ENCODE assay signal across 21 cellular contexts in the genomic region with DNA sequence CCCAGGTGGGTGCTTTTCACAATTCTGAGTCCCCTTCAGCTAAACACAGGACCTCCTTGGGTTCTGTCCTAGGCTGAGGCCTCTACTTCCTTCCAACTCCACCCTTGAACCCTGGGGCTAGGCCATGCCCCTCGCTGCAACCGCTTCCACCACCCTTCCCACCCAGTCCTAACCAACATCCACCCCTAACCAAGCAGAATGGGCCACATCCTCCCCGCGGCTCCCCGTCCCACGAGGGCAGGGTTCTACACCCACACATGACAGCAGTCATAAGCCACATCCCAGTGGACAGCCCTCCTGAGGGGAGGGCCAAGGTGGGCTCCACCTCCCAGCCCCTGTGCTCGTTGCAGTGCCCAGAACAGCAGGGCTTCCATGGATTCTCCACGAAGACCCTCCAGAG.
DNase-seq lines count a peak whose midpoint lies in the region; ATAC-seq, FAIRE-seq and TF ChIP-seq lines count a peak whose summit lies in the region.
"Had no signal": no experiment of that assay in that cellular context is flagged by ENCODE, and none has a peak within 500 bp of the region (broad histone marks: within the 10 kb centered on the region; RNA-seq: fewer than 3 reads in every experiment).

No MANE protein-coding gene starts in this region.

- intact Hi-C loops in dendritic cell treated with granulocyte-macrophage colony-stimulating factor and Interleukin-4, amounts not matched to agents 40 ng/mL and 50 ng/mL, for 4 days (cut with micrococcal nuclease), result no loop called here
- intact Hi-C loops in HepG2 (cut with micrococcal nuclease; ENCODE audit: unreplicated experiment), result no loop called here

- H3K9me3 Mint-ChIP-seq in activated CD8-positive, alpha-beta memory T cell treated with anti-CD3 and anti-CD28 coated beads, Interleukin-2, amount 10 ng/mL, durations not matched to agents 7 days and 5 days (ENCODE audit: low read depth), result no peaks in the 10 kb centered on the region
- H3K9me3 Mint-ChIP-seq in dendritic cell treated with granulocyte-macrophage colony-stimulating factor and Interleukin-4, amounts not matched to agents 40 ng/mL and 50 ng/mL, for 4 days, result no peaks in the 10 kb centered on the region
- H3K9me3 Mint-ChIP-seq: H9 had no signal

- peak overlapping the region; percentile 81 for H3K27ac Mint-ChIP-seq in activated CD8-positive, alpha-beta memory T cell treated with anti-CD3 and anti-CD28 coated beads, Interleukin-2, amount 10 ng/mL, durations not matched to agents 7 days and 5 days
- H3K27ac Mint-ChIP-seq in dendritic cell treated with granulocyte-macrophage colony-stimulating factor and Interleukin-4, amounts not matched to agents 40 ng/mL and 50 ng/mL, for 4 days, result peak overlapping the region; percentile 58

- no peaks in the 10 kb centered on the region for H3K36me3 Mint-ChIP-seq in activated CD8-positive, alpha-beta memory T cell treated with anti-CD3 and anti-CD28 coated beads, Interleukin-2, amount 10 ng/mL, durations not matched to agents 7 days and 5 days
- H3K36me3 Mint-ChIP-seq in dendritic cell treated with granulocyte-macrophage colony-stimulating factor and Interleukin-4, amounts not matched to agents 40 ng/mL and 50 ng/mL, for 4 days (ENCODE audit: low read depth), result peaks cover 16% of the 10 kb centered on the region

- no peak overlapping the region for H4K12ac ChIP-seq in trophoblast cell (ENCODE audit: low read depth, low read length)

- H2BK5ac ChIP-seq in trophoblast cell (ENCODE audit: low read depth, low read length, poor library complexity), result no peak overlapping the region

- H3K4me2 ChIP-seq in trophoblast cell (ENCODE audit: low read length), result no peak overlapping the region
- H3K4me2 ChIP-seq in HepG2 (ENCODE audit: low read depth, low read length), result no peak overlapping the region

- H3K27me3 ChIP-seq in trophoblast cell (ENCODE audit: insufficient read depth, low read length) (no peaks in the 10 kb centered on the region), HepG2 (ENCODE audit: control insufficient read depth in 1 of 2, insufficient read depth in 2 of 2, low read length in 2 of 2) (no peaks in the 10 kb centered on the region)
- H3K27me3 ChIP-seq: neutrophil had no signal

- peak; percentile 79 for DNase-seq in activated CD8-positive, alpha-beta memory T cell treated with anti-CD3 and anti-CD28 coated beads, Interleukin-2, amount 10 ng/mL, durations not matched to agents 7 days and 5 days
- DNase-seq in activated CD8-positive, alpha-beta memory T cell treated with anti-CD3 and anti-CD28 coated beads, Interleukin-2, amount 50 U/mL, for 4 hours, result no peak
- DNase-seq in RWPE1 (ENCODE audit: low spot score), result no peak
- DNase-seq in trophoblast cell, result no peak
- DNase-seq in coronary artery (ENCODE audit: low spot score), result no peak
- no peak for DNase-seq in HepG2 (ENCODE audit: low spot score)
- DNase-seq: DMS 273 treated with DMSO at 0.1 percent for 48 hours; erythroblast; foreskin melanocyte; GF-D8; H9; KBM-7; left colon; NCI-H187 treated with DMSO at 0.1 percent for 48 hours; NCI-H446 treated with DMSO at 0.1 percent for 48 hours; RPMI8226; small intestine; stimulated activated CD4-positive, alpha-beta T cell treated with anti-CD3 and anti-CD28 coated beads, Interleukin-4, amount 100 ng/mL, for 1 hour had no signal

- CTCF ChIA-PET in activated CD8-positive, alpha-beta memory T cell treated with anti-CD3 and anti-CD28 coated beads, Interleukin-2, amount 10 ng/mL, durations not matched to agents 7 days and 5 days (lab: Charles Lee), result interaction anchor here (0.8 to 1.4 kb wide), 2 partner anchors 15 to 65 kb away, joined by 3 read pairs; partner anchors contain the start of gene SHB
- CTCF ChIA-PET in RWPE1 (lab: Yijun Ruan, JAX) (interaction anchor here (0.6 kb wide), 2 partner anchors 486 to 638 kb away, joined by 4 to 5 read pairs; no protein-coding TSS in a partner anchor), HepG2 (lab: Yijun Ruan, JAX; ENCODE audit: low intra/inter-chr PET ratio, low total read pairs) (no interaction called here)

- no peak overlapping the region for H2BK12ac ChIP-seq in trophoblast cell (ENCODE audit: low read length)

- in situ Hi-C loops in HepG2 (cut with HindIII; ENCODE audit: extremely low pct_ligation_motif_present, low pct_unique_long_range_greater_than_20kb), result no loop called here

- peak overlapping the region; percentile 95; the same call in 1 of the 2 replicates for H3K27ac ChIP-seq in RWPE1
- no peak overlapping the region for H3K27ac ChIP-seq in trophoblast cell (ENCODE audit: low read depth, low read length)
- H3K27ac ChIP-seq in coronary artery, result no peak overlapping the region
- H3K27ac ChIP-seq in HepG2 (ENCODE audit: extremely low read length, insufficient read depth, low read length), result no peak overlapping the region
- H3K27ac ChIP-seq: neutrophil had no signal

- POLR2A ChIA-PET in RWPE1 (lab: Yijun Ruan, JAX; ENCODE audit: low non-redundant PET), result no interaction called here
- POLR2A ChIA-PET in HepG2 (lab: Yijun Ruan, JAX), result no interaction called here

- no TSS peak for BruUV-seq in HepG2 (replicated peaks; lab: Mats Ljungman, UMichigan)

- H3K4me1 Mint-ChIP-seq in activated CD8-positive, alpha-beta memory T cell treated with anti-CD3 and anti-CD28 coated beads, Interleukin-2, amount 10 ng/mL, durations not matched to agents 7 days and 5 days, result peaks cover 55% of the 10 kb centered on the region
- peaks cover 98% of the 10 kb centered on the region for H3K4me1 Mint-ChIP-seq in dendritic cell treated with granulocyte-macrophage colony-stimulating factor and Interleukin-4, amounts not matched to agents 40 ng/mL and 50 ng/mL, for 4 days (ENCODE audit: low read depth)

- H2AK5ac ChIP-seq in trophoblast cell (ENCODE audit: low read length), result no peak overlapping the region

- no peak overlapping the region for H4K8ac ChIP-seq in trophoblast cell (ENCODE audit: low read depth, low read length)

- H3K36me3 ChIP-seq in trophoblast cell (ENCODE audit: control insufficient read depth in 1 of 2, insufficient read depth in 2 of 2, low read length in 2 of 2) (peaks cover 16 to 30% of the 10 kb centered on the region in 2 experiments), HepG2 (replicated peaks in 1 of 2; ENCODE audit: control insufficient read depth in 1 of 2, insufficient read depth in 2 of 2, low read length in 2 of 2) (peaks cover 36 to 75% of the 10 kb centered on the region in 2 experiments)
- H3K36me3 ChIP-seq: neutrophil had no signal

- H3K79me1 ChIP-seq in trophoblast cell (ENCODE audit: low read length), result peaks cover 2% of the 10 kb centered on the region

- H3K9ac ChIP-seq in trophoblast cell (ENCODE audit: low read length) (no peak overlapping the region), HepG2 (ENCODE audit: insufficient read depth, low read depth, low read length) (no peak overlapping the region)

- H3K4me3 ChIP-seq in trophoblast cell (ENCODE audit: low read depth, low read length) (no peak overlapping the region), coronary artery (no peak overlapping the region), HepG2 (replicated peaks in 1 of 3; ENCODE audit: insufficient read depth in 1 of 3, low read depth in 2 of 3, low read length in 3 of 3) (no peak overlapping the region)

- FAIRE-seq in HepG2 (lab: Jason Lieb, UNC), result no peak
- FAIRE-seq: small intestine had no signal

- TF ChIP-seq CTCF in RWPE1 (conservative IDR thresholded peaks at IDR 0.05; ENCODE audit: low read depth) (no peak), coronary artery (IDR thresholded peaks at IDR 0.05) (no peak), HepG2 (CRISPR knock-in tag; IDR thresholded peaks at IDR 0.05) (no peak)

- H4K91ac ChIP-seq in trophoblast cell (ENCODE audit: low read depth, low read length), result no peak overlapping the region

- H3K9me3 ChIP-seq in trophoblast cell (ENCODE audit: insufficient read depth, low read depth, low read length) (peaks cover 4% of the 10 kb centered on the region), HepG2 (ENCODE audit: low read length) (no peaks in the 10 kb centered on the region)
- H3K9me3 ChIP-seq: neutrophil had no signal

- H3K27me3 Mint-ChIP-seq in activated CD8-positive, alpha-beta memory T cell treated with anti-CD3 and anti-CD28 coated beads, Interleukin-2, amount 10 ng/mL, durations not matched to agents 7 days and 5 days, result no peaks in the 10 kb centered on the region
- no peaks in the 10 kb centered on the region for H3K27me3 Mint-ChIP-seq in dendritic cell treated with granulocyte-macrophage colony-stimulating factor and Interleukin-4, amounts not matched to agents 40 ng/mL and 50 ng/mL, for 4 days

- H3K79me2 ChIP-seq in trophoblast cell (ENCODE audit: control insufficient read depth, insufficient read depth, low read length, poor library complexity), result peaks cover 7% of the 10 kb centered on the region
- peaks cover 73% of the 10 kb centered on the region for H3K79me2 ChIP-seq in HepG2 (ENCODE audit: insufficient read depth, low read length)

- H4K20me1 ChIP-seq in HepG2 (ENCODE audit: insufficient read depth, low read length), result peaks cover 50% of the 10 kb centered on the region

- TF ChIP-seq EP300 in HepG2 (IDR thresholded peaks at IDR 0.05; ENCODE audit: low read depth in 2 of 2, low read length in 2 of 2), result no peak
- TF ChIP-seq EP300 in HepG2 (CRISPR knock-in tag; IDR thresholded peaks at IDR 0.05; ENCODE audit: borderline replicate concordance), result no peak

- peak overlapping the region; percentile 74 for H3K18ac ChIP-seq in trophoblast cell (ENCODE audit: low read length)

- no peak overlapping the region for H3K14ac ChIP-seq in trophoblast cell (ENCODE audit: low read length)

- H2AFZ ChIP-seq in trophoblast cell (ENCODE audit: insufficient read depth, low read length, poor library complexity) (no peak overlapping the region), HepG2 (ENCODE audit: low read length) (no peak overlapping the region)

- no peak for TF ChIP-seq RAD21 in HepG2 (CRISPR knock-in tag; IDR thresholded peaks at IDR 0.05)

- H3K4me1 ChIP-seq in trophoblast cell (ENCODE audit: control insufficient read depth in 1 of 2, insufficient read depth in 2 of 2, low read length in 2 of 2) (peaks cover 7 to 25% of the 10 kb centered on the region in 2 experiments), HepG2 (ENCODE audit: insufficient read depth, low read length) (peaks cover 7% of the 10 kb centered on the region)

- H2BK120ac ChIP-seq in trophoblast cell (ENCODE audit: insufficient read depth, low read length, poor library complexity), result no peak overlapping the region

- H3K23ac ChIP-seq in trophoblast cell (ENCODE audit: low read length), result no peak overlapping the region

- no CpG with 5 or more reads among the region's 8 CpGs for WGBS in trophoblast cell (ENCODE audit: extremely low coverage, insufficient coverage, insufficient read length)
- 91% methylated on average over 7 of the region's 8 CpGs for WGBS in HepG2 (ENCODE audit: low lambda C conversion rate)

- no peak overlapping the region for H3K4ac ChIP-seq in trophoblast cell (ENCODE audit: low read depth, low read length)

- H3K4me3 Mint-ChIP-seq in activated CD8-positive, alpha-beta memory T cell treated with anti-CD3 and anti-CD28 coated beads, Interleukin-2, amount 10 ng/mL, durations not matched to agents 7 days and 5 days, result peak overlapping the region; percentile 37
- H3K4me3 Mint-ChIP-seq in dendritic cell treated with granulocyte-macrophage colony-stimulating factor and Interleukin-4, amounts not matched to agents 40 ng/mL and 50 ng/mL, for 4 days, result no peak overlapping the region
- H3K4me3 Mint-ChIP-seq: H9 had no signal

- no peak for TF ChIP-seq POLR2A in HepG2 (IDR thresholded peaks at IDR 0.05; ENCODE audit: insufficient read depth in 1 of 2, low read depth in 2 of 2, low read length in 2 of 2)

- ATAC-seq in activated CD8-positive, alpha-beta memory T cell treated with anti-CD3 and anti-CD28 coated beads, Interleukin-2, amount 10 ng/mL, durations not matched to agents 7 days and 5 days, result peak; percentile 67
- no peak for ATAC-seq in HG02852 (IDR thresholded peaks at IDR 0.05; ENCODE audit: unreplicated experiment)
- ATAC-seq in HepG2, result no peak
- ATAC-seq: left colon had no signal
